In genomic region chr11:130427049-130427388, GRCh38 we compare ENCODE assay signal across 12 cellular contexts. TPM values are rescaled to one million over a fixed set of nuclear protein-coding genes. Genes with fewer than 3 reads are reported as not detected.
A peak's percentile ranks its signal among the peaks of the same experiment; 100 is the strongest.
DNase-seq lines count a peak whose midpoint lies in the region; ATAC-seq and TF ChIP-seq lines count a peak whose summit lies in the region.
"Had no signal": no experiment of that assay in that cellular context is flagged by ENCODE, and none has a peak within 500 bp of the region (broad histone marks: within the 10 kb centered on the region; RNA-seq: fewer than 3 reads in every experiment).

No MANE protein-coding gene starts in this region.

- H3K9me3 ChIP-seq in gastroesophageal sphincter (no peaks in the 10 kb centered on the region), psoas muscle (no peaks in the 10 kb centered on the region)

- H3K27me3 ChIP-seq in gastroesophageal sphincter (peaks cover 34% of the 10 kb centered on the region), psoas muscle (ENCODE audit: insufficient read depth in 3 of 3, low read length in 2 of 3) (peaks cover 0 to 37% (median 14%) of the 10 kb centered on the region in 3 donors)

- no peak for ATAC-seq in gastroesophageal sphincter
- no peak for ATAC-seq in psoas muscle
- no peak for ATAC-seq in HG03432 (IDR thresholded peaks at IDR 0.05; ENCODE audit: unreplicated experiment)
- no peak for ATAC-seq in HG02981 (IDR thresholded peaks at IDR 0.05; ENCODE audit: unreplicated experiment)

- peak overlapping the region; percentile 64 to 68 for H3K4me3 ChIP-seq in gastroesophageal sphincter
- peak overlapping the region; percentile 63 for H3K4me3 ChIP-seq in psoas muscle

- TF ChIP-seq POLR2A in gastroesophageal sphincter (IDR thresholded peaks at IDR 0.05) = no peak

- WGBS in gastroesophageal sphincter (ENCODE audit: low coverage in 1 of 2), 2 donors = 9% methylated on average over 9 of the region's 14 CpGs; no CpG with 5 or more reads in 1 of the 2 donors
- 8 to 15% (median 11%) methylated on average over 14 of the region's 14 CpGs for WGBS in psoas muscle, 3 donors

- peak; percentile 74 for DNase-seq in NCI-H1105 (lab: John Stamatoyannopoulos, UW)
- no peak for DNase-seq in NCI-H1105 treated with DMSO at 0.1 percent for 48 hours (lab: John Stamatoyannopoulos, UW)
- DNase-seq in NCI-H1092 treated with DMSO at 0.1 percent for 48 hours (lab: John Stamatoyannopoulos, UW) = peak; percentile 59
- no peak for DNase-seq in psoas muscle
- no peak for DNase-seq in RKO (ENCODE audit: low spot score)
- DNase-seq: cerebellar nuclear complex, DMS 273 treated with DMSO at 0.1 percent for 48 hours, NCI-H187 had no signal

- intact Hi-C loops in psoas muscle (cut with DNase I) = loop anchor here in 1 of 2 donors (5.0 kb wide), 1 partner anchor 215 kb away; no protein-coding TSS in a partner anchor

- H3K4me1 ChIP-seq in gastroesophageal sphincter (peaks cover 0 to 46% (median 9%) of the 10 kb centered on the region in 3 donors), psoas muscle (peaks cover 15% of the 10 kb centered on the region)

- H3K27ac ChIP-seq in gastroesophageal sphincter = peak overlapping the region in 3 of 4 donors; percentile 39 to 86 (median 65)
- H3K27ac ChIP-seq in psoas muscle = no peak overlapping the region

- H3K36me3 ChIP-seq in gastroesophageal sphincter (no peaks in the 10 kb centered on the region), psoas muscle (ENCODE audit: insufficient read depth in 1 of 2, low read depth in 1 of 2) (no peaks in the 10 kb centered on the region)

- no peak for TF ChIP-seq CTCF in gastroesophageal sphincter (IDR thresholded peaks at IDR 0.05)
- TF ChIP-seq CTCF in psoas muscle (IDR thresholded peaks at IDR 0.05) = no peak

- TF ChIP-seq EP300 in gastroesophageal sphincter (IDR thresholded peaks at IDR 0.05) = no peak

RNA-seq across cellular contexts. Expression of gene ADAMTS8, which starts 1.4 kb away (rescaled TPM):
- total RNA-seq in gastroesophageal sphincter (10 to 100 TPM in 3 of 4 donors, 1 to 10 TPM in 1; 10.0 to 45.6 (median 34.0) TPM), psoas muscle (1 to 10 TPM in 1 of 4 donors, under 1 TPM in 2, not detected in 1; 0.14 to 1.2 (median 0.79) TPM)
- polyA plus RNA-seq in psoas muscle = under 1 TPM; 0.12 to 0.42 (median 0.23) TPM
- total RNA-seq: A172 had no signal

RNA-seq across cellular contexts. Expression of gene ADAMTS15, which starts 21.4 kb away (rescaled TPM):
- total RNA-seq in gastroesophageal sphincter = 10 to 100 TPM in 1 of 4 donors, 1 to 10 TPM in 3; 8.4 to 11.8 (median 9.5) TPM
- total RNA-seq in psoas muscle = 1 to 10 TPM; 1.5 to 2.2 (median 1.8) TPM
- polyA plus RNA-seq in psoas muscle = 1 to 10 TPM in 1 of 3 donors, under 1 TPM in 2; 0.66 to 3.1 (median 0.79) TPM

Comparison
In these comparisons a context has a peak if more than half of its experiments do, and no peak if none do; other contexts are left out.
1. DNase-seq: peak in NCI-H1105 (single experiment) and NCI-H1092 treated with DMSO at 0.1 percent for 48 hours (single experiment); none in NCI-H1105 treated with DMSO at 0.1 percent for 48 hours (single experiment), psoas muscle (0 of 2) and RKO (single experiment).
2. RNA of gene ADAMTS8, which starts 1.4 kb away (total RNA-seq): 10.0 to 45.6 TPM in gastroesophageal sphincter; 0.14 to 1.2 TPM in psoas muscle; every median in the first group is over 4 times any median in the second.